1 cellular context compared by ENCODE assay signal in the genomic region with DNA sequence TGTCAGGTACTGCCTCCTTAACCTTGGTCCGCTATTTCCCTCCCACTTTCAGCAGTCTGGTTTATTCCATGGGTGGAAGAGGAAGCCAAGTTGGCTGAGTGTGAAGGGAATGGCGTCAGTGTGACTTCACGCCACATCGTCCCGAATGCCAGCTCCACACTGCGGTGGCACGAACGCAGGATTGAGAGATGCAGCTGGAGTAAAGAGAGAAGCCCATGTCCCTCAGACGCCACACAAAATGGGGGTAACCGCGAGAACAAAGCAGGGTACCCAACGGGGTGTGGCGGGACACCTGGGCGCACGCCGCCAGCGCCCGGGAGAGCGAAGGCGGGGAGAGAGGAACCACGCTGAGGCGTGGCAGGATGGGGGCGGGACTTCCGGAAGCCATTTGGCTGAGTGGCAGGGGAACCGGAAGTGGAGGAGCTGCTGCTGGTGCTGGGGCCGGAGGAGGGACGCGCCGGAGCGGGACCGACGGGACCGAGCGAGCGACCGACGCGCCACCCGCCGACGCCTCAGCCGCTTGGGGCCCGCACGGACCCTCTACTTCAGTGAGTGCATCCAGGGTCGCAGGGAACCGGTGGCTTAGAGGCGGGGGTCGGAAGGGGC.
TF ChIP-seq lines count a peak whose summit lies in the region.

A gene with protein sequence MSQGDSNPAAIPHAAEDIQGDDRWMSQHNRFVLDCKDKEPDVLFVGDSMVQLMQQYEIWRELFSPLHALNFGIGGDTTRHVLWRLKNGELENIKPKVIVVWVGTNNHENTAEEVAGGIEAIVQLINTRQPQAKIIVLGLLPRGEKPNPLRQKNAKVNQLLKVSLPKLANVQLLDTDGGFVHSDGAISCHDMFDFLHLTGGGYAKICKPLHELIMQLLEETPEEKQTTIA (plus strand): TSS at position 417 of the 606 bp plus-strand sequence. CDS start 8,161 bp downstream, outside the sequence.

TF ChIP-seq in K562, 482 proteins besides CTCF, POLR2A, EP300 and RAD21 (continued from another document and continues in another):
- TF ChIP-seq, protein P1, sequence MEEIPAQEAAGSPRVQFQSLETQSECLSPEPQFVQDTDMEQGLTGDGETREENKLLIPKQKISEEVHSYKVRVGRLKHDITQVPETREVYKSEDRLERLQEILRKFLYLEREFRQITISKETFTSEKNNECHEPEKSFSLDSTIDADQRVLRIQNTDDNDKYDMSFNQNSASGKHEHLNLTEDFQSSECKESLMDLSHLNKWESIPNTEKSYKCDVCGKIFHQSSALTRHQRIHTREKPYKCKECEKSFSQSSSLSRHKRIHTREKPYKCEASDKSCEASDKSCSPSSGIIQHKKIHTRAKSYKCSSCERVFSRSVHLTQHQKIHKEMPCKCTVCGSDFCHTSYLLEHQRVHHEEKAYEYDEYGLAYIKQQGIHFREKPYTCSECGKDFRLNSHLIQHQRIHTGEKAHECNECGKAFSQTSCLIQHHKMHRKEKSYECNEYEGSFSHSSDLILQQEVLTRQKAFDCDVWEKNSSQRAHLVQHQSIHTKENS (CRISPR knock-in tag; IDR thresholded peaks at IDR 0.05), result no peak
- TF ChIP-seq THRAP3 (IDR thresholded peaks at IDR 0.05; ENCODE audit: borderline replicate concordance), result no peak
- no peak for TF ChIP-seq BACH1 (tag; IDR thresholded peaks at IDR 0.05)
- TF ChIP-seq CREBBP (IDR thresholded peaks at IDR 0.05; ENCODE audit: low read depth, low read length), result no peak
- TF ChIP-seq ZSCAN32 (CRISPR knock-in tag; IDR thresholded peaks at IDR 0.05), result no peak
- TF ChIP-seq CCAR2 (IDR thresholded peaks at IDR 0.05; ENCODE audit: low read depth, low read length), result no peak
- TF ChIP-seq, protein P2, sequence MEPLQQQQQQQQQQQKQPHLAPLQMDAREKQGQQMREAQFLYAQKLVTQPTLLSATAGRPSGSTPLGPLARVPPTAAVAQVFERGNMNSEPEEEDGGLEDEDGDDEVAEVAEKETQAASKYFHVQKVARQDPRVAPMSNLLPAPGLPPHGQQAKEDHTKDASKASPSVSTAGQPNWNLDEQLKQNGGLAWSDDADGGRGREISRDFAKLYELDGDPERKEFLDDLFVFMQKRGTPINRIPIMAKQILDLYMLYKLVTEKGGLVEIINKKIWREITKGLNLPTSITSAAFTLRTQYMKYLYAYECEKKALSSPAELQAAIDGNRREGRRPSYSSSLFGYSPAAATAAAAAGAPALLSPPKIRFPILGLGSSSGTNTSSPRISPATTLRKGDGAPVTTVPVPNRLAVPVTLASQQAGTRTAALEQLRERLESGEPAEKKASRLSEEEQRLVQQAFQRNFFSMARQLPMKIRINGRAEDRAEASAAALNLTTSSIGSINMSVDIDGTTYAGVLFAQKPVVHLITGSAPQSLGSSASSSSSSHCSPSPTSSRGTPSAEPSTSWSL (CRISPR knock-in tag; IDR thresholded peaks at IDR 0.05; ENCODE audit: borderline replicate concordance), result no peak
- peak; percentile 93 for TF ChIP-seq ELF1 (tag; IDR thresholded peaks at IDR 0.05)
- TF ChIP-seq RBM39 (optimal IDR thresholded peaks at IDR 0.05; ENCODE audit: low read depth, low read length), result no peak
- no peak for TF ChIP-seq TAL1 (IDR thresholded peaks at IDR 0.05)
- no peak; the same call in 1 of the 2 replicates for TF ChIP-seq NCOR1 (IDR thresholded peaks at IDR 0.05)
- no peak for TF ChIP-seq ZNF311 (CRISPR knock-in tag; IDR thresholded peaks at IDR 0.05)
- no peak for TF ChIP-seq RBM14 (IDR thresholded peaks at IDR 0.05; ENCODE audit: borderline replicate concordance, insufficient read depth, low read depth, low read length)
- no peak for TF ChIP-seq SETDB1 (IDR thresholded peaks at IDR 0.05; ENCODE audit: low read length)
- TF ChIP-seq JUN (IDR thresholded peaks at IDR 0.05; ENCODE audit: borderline replicate concordance, low read depth, low read length), result peak; percentile 50; the same call in 1 of the 2 replicates
- no peak for TF ChIP-seq JUN (CRISPR knock-in tag; IDR thresholded peaks at IDR 0.05; ENCODE audit: borderline replicate concordance)
- no peak for TF ChIP-seq ZNF707 (CRISPR knock-in tag; conservative IDR thresholded peaks at IDR 0.05)
- no peak for TF ChIP-seq HNRNPK (IDR thresholded peaks at IDR 0.05; ENCODE audit: low read depth, low read length, poor library complexity, severe bottlenecking)
- no peak for TF ChIP-seq ZNF431 (CRISPR knock-in tag; IDR thresholded peaks at IDR 0.05)
- TF ChIP-seq TBP (optimal IDR thresholded peaks at IDR 0.05; ENCODE audit: low read depth, low read length), result peak; percentile 81
- TF ChIP-seq RBM17 (IDR thresholded peaks at IDR 0.05; ENCODE audit: borderline replicate concordance, low read depth, low read length), result no peak
- TF ChIP-seq, protein P3, sequence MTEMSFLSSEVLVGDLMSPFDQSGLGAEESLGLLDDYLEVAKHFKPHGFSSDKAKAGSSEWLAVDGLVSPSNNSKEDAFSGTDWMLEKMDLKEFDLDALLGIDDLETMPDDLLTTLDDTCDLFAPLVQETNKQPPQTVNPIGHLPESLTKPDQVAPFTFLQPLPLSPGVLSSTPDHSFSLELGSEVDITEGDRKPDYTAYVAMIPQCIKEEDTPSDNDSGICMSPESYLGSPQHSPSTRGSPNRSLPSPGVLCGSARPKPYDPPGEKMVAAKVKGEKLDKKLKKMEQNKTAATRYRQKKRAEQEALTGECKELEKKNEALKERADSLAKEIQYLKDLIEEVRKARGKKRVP (CRISPR knock-in tag; IDR thresholded peaks at IDR 0.05), result no peak
- TF ChIP-seq ZNF696 (CRISPR knock-in tag; conservative IDR thresholded peaks at IDR 0.05), result no peak
- TF ChIP-seq TEAD2 (tag; IDR thresholded peaks at IDR 0.05), result no peak
- TF ChIP-seq, protein P4, sequence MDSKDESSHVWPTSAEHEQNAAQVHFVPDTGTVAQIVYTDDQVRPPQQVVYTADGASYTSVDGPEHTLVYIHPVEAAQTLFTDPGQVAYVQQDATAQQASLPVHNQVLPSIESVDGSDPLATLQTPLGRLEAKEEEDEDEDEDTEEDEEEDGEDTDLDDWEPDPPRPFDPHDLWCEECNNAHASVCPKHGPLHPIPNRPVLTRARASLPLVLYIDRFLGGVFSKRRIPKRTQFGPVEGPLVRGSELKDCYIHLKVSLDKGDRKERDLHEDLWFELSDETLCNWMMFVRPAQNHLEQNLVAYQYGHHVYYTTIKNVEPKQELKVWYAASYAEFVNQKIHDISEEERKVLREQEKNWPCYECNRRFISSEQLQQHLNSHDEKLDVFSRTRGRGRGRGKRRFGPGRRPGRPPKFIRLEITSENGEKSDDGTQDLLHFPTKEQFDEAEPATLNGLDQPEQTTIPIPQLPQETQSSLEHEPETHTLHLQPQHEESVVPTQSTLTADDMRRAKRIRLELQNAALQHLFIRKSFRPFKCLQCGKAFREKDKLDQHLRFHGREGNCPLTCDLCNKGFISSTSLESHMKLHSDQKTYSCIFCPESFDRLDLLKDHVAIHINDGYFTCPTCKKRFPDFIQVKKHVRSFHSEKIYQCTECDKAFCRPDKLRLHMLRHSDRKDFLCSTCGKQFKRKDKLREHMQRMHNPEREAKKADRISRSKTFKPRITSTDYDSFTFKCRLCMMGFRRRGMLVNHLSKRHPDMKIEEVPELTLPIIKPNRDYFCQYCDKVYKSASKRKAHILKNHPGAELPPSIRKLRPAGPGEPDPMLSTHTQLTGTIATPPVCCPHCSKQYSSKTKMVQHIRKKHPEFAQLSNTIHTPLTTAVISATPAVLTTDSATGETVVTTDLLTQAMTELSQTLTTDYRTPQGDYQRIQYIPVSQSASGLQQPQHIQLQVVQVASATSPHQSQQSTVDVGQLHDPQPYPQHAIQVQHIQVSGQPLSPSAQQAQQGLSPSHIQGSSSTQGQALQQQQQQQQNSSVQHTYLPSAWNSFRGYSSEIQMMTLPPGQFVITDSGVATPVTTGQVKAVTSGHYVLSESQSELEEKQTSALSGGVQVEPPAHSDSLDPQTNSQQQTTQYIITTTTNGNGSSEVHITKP (IDR thresholded peaks at IDR 0.05; ENCODE audit: partially characterized antibody), result no peak
- TF ChIP-seq, protein P5, sequence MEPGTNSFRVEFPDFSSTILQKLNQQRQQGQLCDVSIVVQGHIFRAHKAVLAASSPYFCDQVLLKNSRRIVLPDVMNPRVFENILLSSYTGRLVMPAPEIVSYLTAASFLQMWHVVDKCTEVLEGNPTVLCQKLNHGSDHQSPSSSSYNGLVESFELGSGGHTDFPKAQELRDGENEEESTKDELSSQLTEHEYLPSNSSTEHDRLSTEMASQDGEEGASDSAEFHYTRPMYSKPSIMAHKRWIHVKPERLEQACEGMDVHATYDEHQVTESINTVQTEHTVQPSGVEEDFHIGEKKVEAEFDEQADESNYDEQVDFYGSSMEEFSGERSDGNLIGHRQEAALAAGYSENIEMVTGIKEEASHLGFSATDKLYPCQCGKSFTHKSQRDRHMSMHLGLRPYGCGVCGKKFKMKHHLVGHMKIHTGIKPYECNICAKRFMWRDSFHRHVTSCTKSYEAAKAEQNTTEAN (CRISPR knock-in tag; IDR thresholded peaks at IDR 0.05), result no peak
- TF ChIP-seq PYGO2 (tag; IDR thresholded peaks at IDR 0.05), result no peak
- TF ChIP-seq RFX7 (CRISPR knock-in tag; IDR thresholded peaks at IDR 0.05), result no peak
- TF ChIP-seq NCOA4 (IDR thresholded peaks at IDR 0.05; ENCODE audit: partially characterized antibody), result no peak
- TF ChIP-seq STAG1 (CRISPR knock-in tag; IDR thresholded peaks at IDR 0.05; ENCODE audit: borderline replicate concordance), result no peak
- TF ChIP-seq ILF3 (IDR thresholded peaks at IDR 0.05; ENCODE audit: borderline replicate concordance), result no peak
- TF ChIP-seq, protein P6, sequence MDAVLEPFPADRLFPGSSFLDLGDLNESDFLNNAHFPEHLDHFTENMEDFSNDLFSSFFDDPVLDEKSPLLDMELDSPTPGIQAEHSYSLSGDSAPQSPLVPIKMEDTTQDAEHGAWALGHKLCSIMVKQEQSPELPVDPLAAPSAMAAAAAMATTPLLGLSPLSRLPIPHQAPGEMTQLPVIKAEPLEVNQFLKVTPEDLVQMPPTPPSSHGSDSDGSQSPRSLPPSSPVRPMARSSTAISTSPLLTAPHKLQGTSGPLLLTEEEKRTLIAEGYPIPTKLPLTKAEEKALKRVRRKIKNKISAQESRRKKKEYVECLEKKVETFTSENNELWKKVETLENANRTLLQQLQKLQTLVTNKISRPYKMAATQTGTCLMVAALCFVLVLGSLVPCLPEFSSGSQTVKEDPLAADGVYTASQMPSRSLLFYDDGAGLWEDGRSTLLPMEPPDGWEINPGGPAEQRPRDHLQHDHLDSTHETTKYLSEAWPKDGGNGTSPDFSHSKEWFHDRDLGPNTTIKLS (IDR thresholded peaks at IDR 0.05; ENCODE audit: borderline replicate concordance, low read depth), result peak; percentile 94
- no peak for TF ChIP-seq GABPB2 (CRISPR knock-in tag; conservative IDR thresholded peaks at IDR 0.05)
- no peak for TF ChIP-seq ZSCAN29 (IDR thresholded peaks at IDR 0.05)
- TF ChIP-seq, protein P7, sequence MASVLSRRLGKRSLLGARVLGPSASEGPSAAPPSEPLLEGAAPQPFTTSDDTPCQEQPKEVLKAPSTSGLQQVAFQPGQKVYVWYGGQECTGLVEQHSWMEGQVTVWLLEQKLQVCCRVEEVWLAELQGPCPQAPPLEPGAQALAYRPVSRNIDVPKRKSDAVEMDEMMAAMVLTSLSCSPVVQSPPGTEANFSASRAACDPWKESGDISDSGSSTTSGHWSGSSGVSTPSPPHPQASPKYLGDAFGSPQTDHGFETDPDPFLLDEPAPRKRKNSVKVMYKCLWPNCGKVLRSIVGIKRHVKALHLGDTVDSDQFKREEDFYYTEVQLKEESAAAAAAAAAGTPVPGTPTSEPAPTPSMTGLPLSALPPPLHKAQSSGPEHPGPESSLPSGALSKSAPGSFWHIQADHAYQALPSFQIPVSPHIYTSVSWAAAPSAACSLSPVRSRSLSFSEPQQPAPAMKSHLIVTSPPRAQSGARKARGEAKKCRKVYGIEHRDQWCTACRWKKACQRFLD (CRISPR knock-in tag; IDR thresholded peaks at IDR 0.05), result no peak
- TF ChIP-seq, protein P8, sequence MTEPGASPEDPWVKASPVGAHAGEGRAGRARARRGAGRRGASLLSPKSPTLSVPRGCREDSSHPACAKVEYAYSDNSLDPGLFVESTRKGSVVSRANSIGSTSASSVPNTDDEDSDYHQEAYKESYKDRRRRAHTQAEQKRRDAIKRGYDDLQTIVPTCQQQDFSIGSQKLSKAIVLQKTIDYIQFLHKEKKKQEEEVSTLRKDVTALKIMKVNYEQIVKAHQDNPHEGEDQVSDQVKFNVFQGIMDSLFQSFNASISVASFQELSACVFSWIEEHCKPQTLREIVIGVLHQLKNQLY (CRISPR knock-in tag; conservative IDR thresholded peaks at IDR 0.05), result no peak
- TF ChIP-seq ESRRB (CRISPR knock-in tag; IDR thresholded peaks at IDR 0.05; ENCODE audit: borderline replicate concordance), result no peak
- TF ChIP-seq, protein P9, sequence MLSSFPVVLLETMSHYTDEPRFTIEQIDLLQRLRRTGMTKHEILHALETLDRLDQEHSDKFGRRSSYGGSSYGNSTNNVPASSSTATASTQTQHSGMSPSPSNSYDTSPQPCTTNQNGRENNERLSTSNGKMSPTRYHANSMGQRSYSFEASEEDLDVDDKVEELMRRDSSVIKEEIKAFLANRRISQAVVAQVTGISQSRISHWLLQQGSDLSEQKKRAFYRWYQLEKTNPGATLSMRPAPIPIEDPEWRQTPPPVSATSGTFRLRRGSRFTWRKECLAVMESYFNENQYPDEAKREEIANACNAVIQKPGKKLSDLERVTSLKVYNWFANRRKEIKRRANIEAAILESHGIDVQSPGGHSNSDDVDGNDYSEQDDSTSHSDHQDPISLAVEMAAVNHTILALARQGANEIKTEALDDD (IDR thresholded peaks at IDR 0.05), result no peak
- no peak for TF ChIP-seq TCFL5 (CRISPR knock-in tag; conservative IDR thresholded peaks at IDR 0.05)
- peak; percentile 87; the same call in 1 of the 2 replicates for TF ChIP-seq HDAC2 (IDR thresholded peaks at IDR 0.05)
- TF ChIP-seq GTF2A2 (tag; IDR thresholded peaks at IDR 0.05), result no peak
- no peak for TF ChIP-seq HNRNPL (IDR thresholded peaks at IDR 0.05; ENCODE audit: low read depth, low read length)
- no peak for TF ChIP-seq ZNF347 (CRISPR knock-in tag; IDR thresholded peaks at IDR 0.05; ENCODE audit: low read depth)
- TF ChIP-seq HLTF (IDR thresholded peaks at IDR 0.05), result 0 out of 2 replicates have a peak, but pooled peaks have one; percentile 25
- peak; percentile 78 for TF ChIP-seq ETV1 (tag; conservative IDR thresholded peaks at IDR 0.05; ENCODE audit: low read depth)
